In genomic region chr3:66480666-66481065, GRCh38 we compare ENCODE assay signal across 8 cellular contexts. TPM values are rescaled to one million over a fixed set of nuclear protein-coding genes. Genes with fewer than 3 reads are reported as not detected.
DNase-seq lines count a peak whose midpoint lies in the region; ATAC-seq lines count a peak whose summit lies in the region.

No MANE protein-coding gene starts in this region.

- peak overlapping the region; percentile 51 for H3K4me3 Mint-ChIP-seq in activated CD4-positive, alpha-beta T cell treated with anti-CD3 and anti-CD28 coated beads for 36 hours

- H3K36me3 ChIP-seq in H7 (replicated peaks; ENCODE audit: control insufficient read depth, insufficient read depth, low read length), result no peaks in the 10 kb centered on the region

- peaks cover 5% of the 10 kb centered on the region for H3K9me3 Mint-ChIP-seq in activated CD4-positive, alpha-beta T cell treated with anti-CD3 and anti-CD28 coated beads for 36 hours (ENCODE audit: low read depth)

- peak; percentile 57 for DNase-seq in activated CD4-positive, alpha-beta T cell treated with anti-CD3 and anti-CD28 coated beads for 36 hours
- DNase-seq in activated CD4-positive, alpha-beta T cell treated with anti-CD3 and anti-CD28 coated beads for 1 hour, result no peak
- peak; percentile 4 for DNase-seq in OCI-M1 (lab: John Stamatoyannopoulos, UW)
- DNase-seq in dermis blood vessel endothelial cell, result peak; percentile 55
- DNase-seq in substantia nigra (lab: John Stamatoyannopoulos, UW), result no peak
- no peak for DNase-seq in H7
- no peak for DNase-seq in sciatic nerve (ENCODE audit: low spot score)

- POLR2A ChIA-PET in activated CD4-positive, alpha-beta T cell treated with anti-CD3 and anti-CD28 coated beads for 36 hours (lab: Charles Lee), result interaction anchor here (0.6 to 1.5 kb wide), 2 partner anchors 11 to 51 kb away, joined by 3 to 4 read pairs; no protein-coding TSS in a partner anchor

- peaks cover 76% of the 10 kb centered on the region for H3K4me1 Mint-ChIP-seq in activated CD4-positive, alpha-beta T cell treated with anti-CD3 and anti-CD28 coated beads for 36 hours

- H3K27ac Mint-ChIP-seq in activated CD4-positive, alpha-beta T cell treated with anti-CD3 and anti-CD28 coated beads for 36 hours, result peak overlapping the region; percentile 85

- H3K27me3 Mint-ChIP-seq in activated CD4-positive, alpha-beta T cell treated with anti-CD3 and anti-CD28 coated beads for 36 hours, result no peaks in the 10 kb centered on the region

- peak; percentile 53 for ATAC-seq in activated CD4-positive, alpha-beta T cell treated with anti-CD3 and anti-CD28 coated beads for 36 hours
- ATAC-seq in GM21447 (IDR thresholded peaks at IDR 0.05; ENCODE audit: unreplicated experiment), result no peak
- no peak for ATAC-seq in sciatic nerve

- peak overlapping the region; percentile 94 for H3K27ac ChIP-seq in substantia nigra (ENCODE audit: low read depth, low read length, poor library complexity, severe bottlenecking)

- peaks cover 11% of the 10 kb centered on the region for H3K36me3 Mint-ChIP-seq in activated CD4-positive, alpha-beta T cell treated with anti-CD3 and anti-CD28 coated beads for 36 hours (ENCODE audit: low read depth)

- intact Hi-C loops in activated CD4-positive, alpha-beta T cell treated with anti-CD3 and anti-CD28 coated beads for 36 hours (cut with DNase I, micrococcal nuclease), result loop anchor here (1.0 to 10.0 kb wide), 5 partner anchors 7 to 176 kb away; no protein-coding TSS in a partner anchor
- intact Hi-C loops in sciatic nerve (cut with DNase I), result no loop called here

- no peak overlapping the region for H3K4me3 ChIP-seq in H7 (ENCODE audit: insufficient read depth, low read depth, low read length)

- CTCF ChIA-PET in activated CD4-positive, alpha-beta T cell treated with anti-CD3 and anti-CD28 coated beads for 36 hours (lab: Charles Lee), result interaction anchor here (0.6 to 1.3 kb wide), 9 partner anchors 9 to 398 kb away, joined by 3 to 6 read pairs (median 3); no protein-coding TSS in a partner anchor

- no peaks in the 10 kb centered on the region for H3K27me3 ChIP-seq in H7 (ENCODE audit: control insufficient read depth, insufficient read depth, low read length)

RNA-seq across cellular contexts. Expression of gene LRIG1, which starts 20.2 kb away (rescaled TPM):
- 10 to 100 TPM; 19.1 to 22.7 TPM for total RNA-seq in activated CD4-positive, alpha-beta T cell treated with anti-CD3 and anti-CD28 coated beads for 36 hours
- total RNA-seq in dermis blood vessel endothelial cell (33.7 and 71.0 TPM in 2 replicates), sciatic nerve (50.8 TPM)
- total RNA-seq in H7 (2014; rRNA removed; shearing (Covaris generic)), result 69.7 and 101 TPM in 2 replicates

Comparison
In these comparisons a context has a peak if more than half of its experiments do, and no peak if none do; other contexts are left out.
1. DNase-seq: peak in activated CD4-positive, alpha-beta T cell treated with anti-CD3 and anti-CD28 coated beads for 36 hours (single experiment), OCI-M1 (single experiment) and dermis blood vessel endothelial cell (single experiment); none in activated CD4-positive, alpha-beta T cell treated with anti-CD3 and anti-CD28 coated beads for 1 hour (single experiment), substantia nigra (0 of 49), H7 (single experiment) and sciatic nerve (single experiment).